In genomic region chr3:112333386-112334334, GRCh38 we compare ENCODE assay signal across 9 cellular contexts. TPM values are rescaled to one million over a fixed set of nuclear protein-coding genes. Genes with fewer than 3 reads are reported as not detected.
DNase-seq lines count a peak whose midpoint lies in the region; TF ChIP-seq lines count a peak whose summit lies in the region.
"Had no signal": no experiment of that assay in that cellular context is flagged by ENCODE, and none has a peak within 500 bp of the region (broad histone marks: within the 10 kb centered on the region; RNA-seq: fewer than 3 reads in every experiment).

No MANE protein-coding gene starts in this region.

- WGBS in mammary epithelial cell (ENCODE audit: low coverage, missing lambda C conversion rate) = 6% methylated on average over 16 of the region's 22 CpGs

- H4K20me1 ChIP-seq in mammary epithelial cell (ENCODE audit: insufficient read depth, low read length) = no peaks in the 10 kb centered on the region

- H3K36me3 ChIP-seq in ES-I3 (ENCODE audit: insufficient read depth, low read length) (no peaks in the 10 kb centered on the region; the same call in 1 of the 2 replicates), mammary epithelial cell (ENCODE audit: insufficient read depth, low read length) (no peaks in the 10 kb centered on the region)

- BruUV-seq in mammary epithelial cell (replicated peaks; lab: Mats Ljungman, UMichigan) = TSS peak; percentile 47

- H3K9me3 ChIP-seq in ES-I3 (ENCODE audit: control insufficient read depth, insufficient read depth, low read length) (no peaks in the 10 kb centered on the region; the same call in 1 of the 2 replicates), mammary epithelial cell (replicated peaks; ENCODE audit: insufficient read depth, low read length) (no peaks in the 10 kb centered on the region)

- dilution Hi-C loops in mammary epithelial cell (cut with HindIII; ENCODE audit: low sequenced_read_pairs) = loop anchor here (25.0 kb wide), 1 partner anchor 179 kb away; no protein-coding TSS in a partner anchor

- no peaks in the 10 kb centered on the region for H3K27me3 ChIP-seq in mammary epithelial cell (ENCODE audit: insufficient read depth, low read length)

- no peaks in the 10 kb centered on the region for H3K79me2 ChIP-seq in mammary epithelial cell (ENCODE audit: insufficient read depth, low read length)

- in situ Hi-C loops in mammary epithelial cell (cut with MboI; ENCODE audit: low sequenced_read_pairs in 2 of 2) = loop anchor here in 1 of 2 donors (25.0 kb wide), 1 partner anchor 104 kb away; no protein-coding TSS in a partner anchor

- H3K4me1 ChIP-seq in ES-I3 (ENCODE audit: insufficient read depth, low read length) (peaks cover 23% of the 10 kb centered on the region), mammary epithelial cell (ENCODE audit: insufficient read depth, low read length) (peaks cover 6% of the 10 kb centered on the region)

- peak overlapping the region; percentile 93 for H3K4me2 ChIP-seq in mammary epithelial cell (ENCODE audit: insufficient read depth, low read depth, low read length)

- no peak for TF ChIP-seq CTCF in mammary epithelial cell (conservative IDR thresholded peaks at IDR 0.05 in 1 of 2, IDR thresholded peaks at IDR 0.05 in 1 of 2; ENCODE audit: extremely low read depth in 1 of 2, insufficient read depth in 1 of 2, low read depth in 1 of 2, low read length in 2 of 2)

- DNase-seq in HCEC 1CT (peak; percentile 7), NCI-H510A treated with DMSO at 0.1 percent for 48 hours (lab: John Stamatoyannopoulos, UW) (peak; percentile 65), mammary epithelial cell (no peak), iPS-NIHi7 (ENCODE audit: extremely low spot score) (peak; percentile 46), skeletal muscle cell (ENCODE audit: low read depth) (no peak), DMS53 (lab: John Stamatoyannopoulos, UW) (no peak), NOMO-1 (lab: John Stamatoyannopoulos, UW; ENCODE audit: unreplicated experiment in 2 of 2) (no peak)

- H2AFZ ChIP-seq in mammary epithelial cell (ENCODE audit: low read depth, low read length) = peak overlapping the region; percentile 95

- intact Hi-C loops in mammary epithelial cell (cut with micrococcal nuclease) = loop anchor here (1.0 kb wide), 2 partner anchors 13 to 104 kb away; no protein-coding TSS in a partner anchor

- H3K9ac ChIP-seq in ES-I3 (ENCODE audit: low read depth, low read length) (peak overlapping the region; percentile 97), mammary epithelial cell (ENCODE audit: insufficient read depth, low read length) (peak overlapping the region; percentile 69)

- CTCF ChIA-PET in mammary epithelial cell (lab: Charles Lee; ENCODE audit: low non-redundant PET) = interaction anchor here (0.5 to 1.1 kb wide), 3 partner anchors 41 to 186 kb away, joined by 3 to 7 read pairs (median 6); no protein-coding TSS in a partner anchor

- H3K4me3 ChIP-seq in mammary epithelial cell (replicated peaks in 1 of 3; ENCODE audit: insufficient read depth in 1 of 3, low read depth in 2 of 3, low read length in 3 of 3) (peak overlapping the region; percentile 63 to 69 (median 67)), skeletal muscle cell (ENCODE audit: low read depth, low read length) (peak overlapping the region; percentile 50)

- H3K27ac ChIP-seq in mammary epithelial cell (ENCODE audit: insufficient read depth, low read depth, low read length) = peak overlapping the region; percentile 6

RNA-seq across cellular contexts. Expression of gene CD200, which starts 0.7 kb away (rescaled TPM):
- 10 to 100 TPM; 13.0 to 23.7 TPM for total RNA-seq in mammary epithelial cell
- polyA plus RNA-seq in mammary epithelial cell = 4.2 TPM
- not detected for polyA minus RNA-seq in mammary epithelial cell

RNA-seq across cellular contexts. Expression of gene SLC9C1, which starts 39.6 kb away (rescaled TPM):
- 1 to 10 TPM in 1 of 2 donors, under 1 TPM in 1; 0.47 to 1.7 TPM for total RNA-seq in mammary epithelial cell
- polyA plus RNA-seq in mammary epithelial cell = not detected
- polyA minus RNA-seq in mammary epithelial cell = not detected
- total RNA-seq: M059J had no signal

Comparison
In these comparisons a context has a peak if more than half of its experiments do, and no peak if none do; other contexts are left out.
1. DNase-seq: peak in HCEC 1CT (single experiment), NCI-H510A treated with DMSO at 0.1 percent for 48 hours (single experiment) and iPS-NIHi7 (single experiment); none in mammary epithelial cell (single experiment), skeletal muscle cell (single experiment), DMS53 (single experiment) and NOMO-1 (0 of 2).